In the genomic region with DNA sequence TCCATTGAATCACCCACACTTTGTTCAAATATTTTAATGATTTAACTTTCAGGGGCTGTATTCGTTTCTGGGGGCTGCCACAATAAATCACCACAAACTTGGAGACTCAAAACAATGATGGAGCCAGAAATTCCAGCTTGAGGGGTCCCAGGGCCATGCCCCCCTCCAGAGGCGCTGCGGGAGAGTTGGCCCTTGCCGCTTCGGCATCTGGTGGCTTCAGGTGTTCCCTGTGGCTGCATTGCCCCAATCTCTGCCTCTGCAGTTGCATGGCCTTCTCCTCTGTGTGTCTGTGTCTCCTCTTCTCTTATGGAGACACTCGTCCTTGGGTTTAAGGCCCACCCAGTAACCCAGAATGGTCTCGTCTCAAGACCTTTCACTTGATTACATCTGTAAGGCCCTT, we compare ENCODE assay signal across 1 cellular context.
TF ChIP-seq lines count a peak whose summit lies in the region.

No MANE protein-coding gene starts in this region.

TF ChIP-seq in H1, 55 proteins besides CTCF, POLR2A, EP300 and RAD21 (continued from another document):
- TF ChIP-seq GTF2F1 (IDR thresholded peaks at IDR 0.05; ENCODE audit: borderline replicate concordance, low read depth, low read length), result no peak
- no peak for TF ChIP-seq SP1 (IDR thresholded peaks at IDR 0.05; ENCODE audit: low read depth, low read length)
